9 cellular contexts compared by ENCODE assay signal in the genomic region with DNA sequence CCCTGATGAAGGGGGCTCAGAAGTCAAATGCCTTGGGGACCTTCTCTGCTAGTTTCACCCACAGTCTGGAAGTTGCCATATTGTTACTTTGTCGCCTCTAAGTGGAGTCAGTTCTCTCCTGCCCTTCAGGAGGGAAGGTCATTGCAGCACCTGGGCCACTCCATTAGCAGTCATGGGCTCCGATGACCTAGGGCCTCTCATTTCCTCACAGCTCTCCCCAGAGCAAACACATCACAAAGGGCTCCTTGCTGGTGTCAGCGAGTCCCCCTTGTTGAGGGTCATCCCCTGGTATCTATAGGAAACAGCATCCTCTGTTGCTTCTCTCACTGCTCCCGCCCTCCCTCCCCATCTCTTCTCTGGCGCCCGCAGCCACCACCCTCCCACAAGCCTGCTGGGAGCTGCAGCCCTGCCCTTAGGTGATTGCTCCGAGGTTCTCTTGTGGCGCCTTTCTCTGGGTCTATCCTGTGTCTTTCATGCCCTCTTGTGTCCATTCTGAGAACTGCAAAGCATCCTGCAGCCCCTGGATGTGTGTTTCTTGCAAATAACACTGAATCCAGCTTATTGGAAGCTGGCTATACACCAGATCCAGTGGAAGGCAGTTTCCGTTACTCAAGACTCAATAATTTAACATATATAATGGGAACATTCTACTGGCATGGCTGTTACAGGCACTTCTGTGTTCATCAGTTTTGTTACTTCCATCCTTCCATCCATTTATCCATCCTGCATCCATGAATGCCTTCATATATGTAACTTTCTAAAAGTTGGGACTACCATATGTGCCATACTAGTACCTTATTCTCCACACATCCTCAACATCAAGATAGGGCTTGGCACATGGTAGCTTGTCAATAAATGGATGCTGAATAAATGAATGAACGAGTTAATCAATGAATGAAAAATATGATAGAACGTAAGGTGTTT. TPM values are rescaled to one million over a fixed set of nuclear protein-coding genes. Genes with fewer than 3 reads are reported as not detected.
A peak's percentile ranks its signal among the peaks of the same experiment; 100 is the strongest.
DNase-seq lines count a peak whose midpoint lies in the region; ATAC-seq and TF ChIP-seq lines count a peak whose summit lies in the region.
"Had no signal": no experiment of that assay in that cellular context is flagged by ENCODE, and none has a peak within 500 bp of the region (broad histone marks: within the 10 kb centered on the region; RNA-seq: fewer than 3 reads in every experiment).

No MANE protein-coding gene starts in this region.

- POLR2A ChIA-PET in activated CD4-positive, alpha-beta T cell treated with anti-CD3 and anti-CD28 coated beads for 36 hours (lab: Charles Lee), result no interaction called here

- H3K4me3 ChIP-seq in HFF-Myc (replicated peaks; ENCODE audit: low read depth, low read length), result no peak overlapping the region

- H3K27ac Mint-ChIP-seq in activated CD4-positive, alpha-beta T cell treated with anti-CD3 and anti-CD28 coated beads for 36 hours, result no peak overlapping the region
- H3K27ac Mint-ChIP-seq in memory B cell, result no peak overlapping the region

- no peaks in the 10 kb centered on the region for H3K36me3 Mint-ChIP-seq in activated CD4-positive, alpha-beta T cell treated with anti-CD3 and anti-CD28 coated beads for 36 hours (ENCODE audit: low read depth)
- no peaks in the 10 kb centered on the region for H3K36me3 Mint-ChIP-seq in memory B cell

- peak; percentile 76 for DNase-seq in D341Med (ENCODE audit: low spot score)
- DNase-seq in HFF-Myc (ENCODE audit: extremely low read depth, low read depth), result peak; percentile 21
- DNase-seq in NCI-H446 treated with DMSO at 0.1 percent for 48 hours (lab: John Stamatoyannopoulos, UW), result peak; percentile 10
- DNase-seq in activated CD4-positive, alpha-beta T cell treated with anti-CD3 and anti-CD28 coated beads for 36 hours, result peak; percentile 71
- DNase-seq in effector CD8-positive, alpha-beta T cell (lab: John Stamatoyannopoulos, UW), result peak; percentile 5
- peak; percentile 38 to 43 for DNase-seq in memory B cell (ENCODE audit: low spot score in 2 of 2)
- DNase-seq in stimulated activated CD8-positive, alpha-beta memory T cell treated with anti-CD3 and anti-CD28 coated beads, Interleukin-7, amount 100 ng/mL, for 48 hours (ENCODE audit: extremely low read depth in 1 of 2, low read depth in 1 of 2), result peak; percentile 10 to 23

- no peaks in the 10 kb centered on the region for H3K4me1 Mint-ChIP-seq in activated CD4-positive, alpha-beta T cell treated with anti-CD3 and anti-CD28 coated beads for 36 hours
- peaks cover 5% of the 10 kb centered on the region for H3K4me1 Mint-ChIP-seq in memory B cell

- intact Hi-C loops in activated CD4-positive, alpha-beta T cell treated with anti-CD3 and anti-CD28 coated beads for 36 hours (cut with DNase I, micrococcal nuclease), result loop anchor here (1.0 to 10.0 kb wide), 5 partner anchors 325 to 779 kb away; no protein-coding TSS in a partner anchor

- H3K27me3 Mint-ChIP-seq in activated CD4-positive, alpha-beta T cell treated with anti-CD3 and anti-CD28 coated beads for 36 hours, result peaks cover 13% of the 10 kb centered on the region
- H3K27me3 Mint-ChIP-seq in memory B cell, result peaks cover 7% of the 10 kb centered on the region

- CTCF ChIA-PET in activated CD4-positive, alpha-beta T cell treated with anti-CD3 and anti-CD28 coated beads for 36 hours (lab: Charles Lee), result interaction anchor here (0.6 to 5.6 kb wide), 11 partner anchors 12 to 696 kb away, joined by 3 to 87 read pairs (median 3); partner anchors contain the start of gene ACSM3

- peak; percentile 84 for ATAC-seq in activated CD4-positive, alpha-beta T cell treated with anti-CD3 and anti-CD28 coated beads for 36 hours
- peak; percentile 68 for ATAC-seq in memory B cell (ENCODE audit: low read depth)
- no peak for ATAC-seq in GM21447 (IDR thresholded peaks at IDR 0.05; ENCODE audit: unreplicated experiment)

- H3K9me3 Mint-ChIP-seq in activated CD4-positive, alpha-beta T cell treated with anti-CD3 and anti-CD28 coated beads for 36 hours (ENCODE audit: low read depth), result no peaks in the 10 kb centered on the region
- no peaks in the 10 kb centered on the region for H3K9me3 Mint-ChIP-seq in memory B cell

- peak; percentile 66 for TF ChIP-seq CTCF in HFF-Myc (IDR thresholded peaks at IDR 0.05; ENCODE audit: low read depth, low read length, missing control alignments)

- no peak overlapping the region for H3K4me3 Mint-ChIP-seq in activated CD4-positive, alpha-beta T cell treated with anti-CD3 and anti-CD28 coated beads for 36 hours
- H3K4me3 Mint-ChIP-seq in memory B cell, result no peak overlapping the region

RNA-seq across cellular contexts. Expression of gene PDILT, which starts 21.2 kb away (rescaled TPM):
- total RNA-seq in activated CD4-positive, alpha-beta T cell treated with anti-CD3 and anti-CD28 coated beads for 36 hours, result not detected
- total RNA-seq: temporal lobe had no signal

RNA-seq across cellular contexts. Expression of gene ACSM5, which starts 26.0 kb away (rescaled TPM):
- total RNA-seq in activated CD4-positive, alpha-beta T cell treated with anti-CD3 and anti-CD28 coated beads for 36 hours, result not detected

RNA-seq across cellular contexts. Expression of gene UMOD, which starts 30.9 kb away (rescaled TPM):
- not detected for total RNA-seq in activated CD4-positive, alpha-beta T cell treated with anti-CD3 and anti-CD28 coated beads for 36 hours
- total RNA-seq: temporal lobe had no signal

RNA-seq across cellular contexts. Expression of gene GP2, which starts 56.1 kb away (rescaled TPM):
- not detected for total RNA-seq in activated CD4-positive, alpha-beta T cell treated with anti-CD3 and anti-CD28 coated beads for 36 hours
- total RNA-seq: temporal lobe had no signal

Comparison
In these comparisons a context has a peak if more than half of its experiments do, and no peak if none do; other contexts are left out.
1. DNase-seq: peak in every context shown above with its lines; median percentile 76 in D341Med; 71 in activated CD4-positive, alpha-beta T cell treated with anti-CD3 and anti-CD28 coated beads for 36 hours; 40 in memory B cell; 21 in HFF-Myc; 16 in stimulated activated CD8-positive, alpha-beta memory T cell treated with anti-CD3 and anti-CD28 coated beads, Interleukin-7, amount 100 ng/mL, for 48 hours; 10 in NCI-H446 treated with DMSO at 0.1 percent for 48 hours; 5 in effector CD8-positive, alpha-beta T cell.